8 cellular contexts compared by ENCODE assay signal in the genomic region with DNA sequence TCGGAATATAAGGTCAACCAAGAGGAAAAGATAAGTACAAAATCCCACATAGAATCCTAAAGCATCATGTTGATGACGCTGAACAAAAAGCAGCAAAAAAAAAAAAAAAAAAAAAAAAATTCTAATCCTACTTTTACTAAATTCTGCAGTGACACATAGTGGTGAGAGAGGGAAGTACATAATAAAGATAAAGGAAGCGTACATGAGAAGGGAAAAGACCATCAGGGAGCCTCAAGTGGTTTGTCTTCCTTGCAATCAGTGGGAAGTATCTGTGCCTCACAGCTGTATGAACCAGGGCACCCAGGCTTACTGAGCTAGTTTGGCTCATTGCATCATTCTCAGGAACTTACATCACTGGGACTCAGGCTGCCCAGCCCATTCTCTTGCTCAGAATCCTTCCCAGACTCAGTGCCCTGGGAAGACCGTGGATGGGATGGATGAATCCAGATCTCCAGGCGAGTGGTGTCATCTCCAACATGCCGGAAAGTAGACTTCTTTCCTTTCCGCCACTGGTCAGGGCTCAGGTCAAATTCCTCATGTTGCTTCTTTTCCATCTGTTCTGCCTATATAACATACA. TPM values are rescaled to one million over a fixed set of nuclear protein-coding genes. Genes with fewer than 3 reads are reported as not detected.
DNase-seq lines count a peak whose midpoint lies in the region; ATAC-seq and TF ChIP-seq lines count a peak whose summit lies in the region.

No MANE protein-coding gene starts in this region.

- H3K4me2 ChIP-seq in MM.1S (ENCODE audit: low read depth, low read length) = no peak overlapping the region

- no peaks in the 10 kb centered on the region for H3K9me3 Mint-ChIP-seq in activated CD4-positive, alpha-beta T cell treated with anti-CD3 and anti-CD28 coated beads for 36 hours (ENCODE audit: low read depth)
- H3K9me3 Mint-ChIP-seq in naive B cell = no peaks in the 10 kb centered on the region

- no peaks in the 10 kb centered on the region for H3K27me3 Mint-ChIP-seq in activated CD4-positive, alpha-beta T cell treated with anti-CD3 and anti-CD28 coated beads for 36 hours
- H3K27me3 Mint-ChIP-seq in T-helper 17 cell (no peaks in the 10 kb centered on the region), naive B cell (no peaks in the 10 kb centered on the region)

- no peaks in the 10 kb centered on the region for H4K20me1 ChIP-seq in MM.1S (ENCODE audit: insufficient read depth, low read length)

- no peak for TF ChIP-seq POLR2A in erythroblast (IDR thresholded peaks at IDR 0.05; ENCODE audit: low read length)

- H3K27ac Mint-ChIP-seq in activated CD4-positive, alpha-beta T cell treated with anti-CD3 and anti-CD28 coated beads for 36 hours = peak overlapping the region; percentile 58
- H3K27ac Mint-ChIP-seq in T-helper 17 cell (peak overlapping the region; percentile 41), naive B cell (peak overlapping the region in 2 of 6 donors; percentile 51 to 78)

- no peak overlapping the region for H3K4me3 Mint-ChIP-seq in activated CD4-positive, alpha-beta T cell treated with anti-CD3 and anti-CD28 coated beads for 36 hours
- no peak overlapping the region for H3K4me3 Mint-ChIP-seq in T-helper 17 cell
- no peak overlapping the region for H3K4me3 Mint-ChIP-seq in naive B cell

- no peaks in the 10 kb centered on the region for H3K9me2 ChIP-seq in MM.1S (replicated peaks; ENCODE audit: insufficient read depth, low read length)

- H3K36me3 Mint-ChIP-seq in activated CD4-positive, alpha-beta T cell treated with anti-CD3 and anti-CD28 coated beads for 36 hours (ENCODE audit: low read depth) = peaks cover 58% of the 10 kb centered on the region
- H3K36me3 Mint-ChIP-seq in T-helper 17 cell (ENCODE audit: low read depth) (peaks cover 17% of the 10 kb centered on the region), naive B cell (peaks cover 30 to 33% of the 10 kb centered on the region in 2 donors)

- peaks cover 14% of the 10 kb centered on the region for H3K4me1 ChIP-seq in MM.1S (ENCODE audit: low read length)

- no peak overlapping the region for H2AFZ ChIP-seq in MM.1S (ENCODE audit: low read length)

- H3K27me3 ChIP-seq in MM.1S (replicated peaks; ENCODE audit: insufficient read depth, low read length) = no peaks in the 10 kb centered on the region

- intact Hi-C loops in activated CD4-positive, alpha-beta T cell treated with anti-CD3 and anti-CD28 coated beads for 36 hours (cut with DNase I, micrococcal nuclease) = loop anchor here (1.0 to 2.0 kb wide), 5 partner anchors 10 to 228 kb away; no protein-coding TSS in a partner anchor

- H3K9me3 ChIP-seq in MM.1S (replicated peaks; ENCODE audit: insufficient read depth, low read length) (no peaks in the 10 kb centered on the region), T-helper 17 cell (ENCODE audit: control insufficient read depth, low read length, poor library complexity, severe bottlenecking) (no peaks in the 10 kb centered on the region)

- no peak overlapping the region for H3K27ac ChIP-seq in MM.1S (ENCODE audit: low read length)

- H3K36me3 ChIP-seq in MM.1S (replicated peaks; ENCODE audit: insufficient read depth, low read length) = 0 out of 2 replicates have a peak, but pooled peaks cover 9% of the 10 kb centered on the region

- CTCF ChIA-PET in activated CD4-positive, alpha-beta T cell treated with anti-CD3 and anti-CD28 coated beads for 36 hours (lab: Charles Lee) = interaction anchor here (0.7 to 7.8 kb wide), 16 partner anchors 9 to 229 kb away, joined by 3 to 78 read pairs (median 4); a partner anchor contains a TSS

- no peak overlapping the region for H3K9ac ChIP-seq in MM.1S (ENCODE audit: low read length)

- peaks cover 9% of the 10 kb centered on the region; the same call in 1 of the 2 replicates for H3K79me2 ChIP-seq in MM.1S (ENCODE audit: low read length)

- H3K4me3 ChIP-seq in MM.1S (ENCODE audit: low read length) = no peak overlapping the region

- ATAC-seq in activated CD4-positive, alpha-beta T cell treated with anti-CD3 and anti-CD28 coated beads for 36 hours = peak; percentile 80
- ATAC-seq in T-helper 17 cell = peak; percentile 67
- ATAC-seq in naive B cell (ENCODE audit: low read depth in 2 of 2) = peak in 1 of 2 donors; percentile 39

- no peak for DNase-seq in activated CD4-positive, alpha-beta T cell treated with anti-CD3 and anti-CD28 coated beads for 36 hours
- no peak for DNase-seq in activated CD4-positive, alpha-beta T cell treated with anti-CD3 and anti-CD28 coated beads for 4 hours
- peak; percentile 67 for DNase-seq in MM.1S
- DNase-seq in T-helper 17 cell = no peak
- DNase-seq in erythroblast (lab: John Stamatoyannopoulos, UW) = peak; percentile 81 to 90
- peak; percentile 36 for DNase-seq in naive B cell
- no peak for DNase-seq in activated gamma-delta T cell treated with Interleukin-2 at 50 U/mL for 16 hours
- DNase-seq in KG1 (lab: John Stamatoyannopoulos, UW) = no peak

- POLR2A ChIA-PET in activated CD4-positive, alpha-beta T cell treated with anti-CD3 and anti-CD28 coated beads for 36 hours (lab: Charles Lee) = interaction anchor here (0.7 to 1.1 kb wide), 2 partner anchors 28 to 228 kb away, joined by 3 to 5 read pairs; a partner anchor contains a TSS

- H3F3A ChIP-seq in MM.1S (ENCODE audit: insufficient read depth, low read length) = no peaks in the 10 kb centered on the region

- peak; percentile 65 for TF ChIP-seq CTCF in MM.1S (IDR thresholded peaks at IDR 0.05; ENCODE audit: low read length)

- peaks cover 31% of the 10 kb centered on the region for H3K4me1 Mint-ChIP-seq in activated CD4-positive, alpha-beta T cell treated with anti-CD3 and anti-CD28 coated beads for 36 hours
- H3K4me1 Mint-ChIP-seq in T-helper 17 cell = peaks cover 19% of the 10 kb centered on the region
- H3K4me1 Mint-ChIP-seq in naive B cell = no peaks in the 10 kb centered on the region

RNA-seq across cellular contexts. Expression of a gene that starts 21.2 kb away (rescaled TPM):
- total RNA-seq in activated CD4-positive, alpha-beta T cell treated with anti-CD3 and anti-CD28 coated beads for 36 hours = 10 to 100 TPM; 28.5 to 31.4 TPM
- total RNA-seq in T-helper 17 cell = 10 to 100 TPM; 48.3 to 51.6 TPM
- polyA plus RNA-seq in naive B cell (ENCODE audit: low read depth in 6 of 6) = 1 to 10 TPM in 5 of 6 donors, under 1 TPM in 1; 0.23 to 5.3 (median 2.6) TPM

RNA-seq across cellular contexts. Expression of a gene that starts 21.4 kb away (rescaled TPM):
- 10 to 100 TPM; 15.4 to 18.3 TPM for total RNA-seq in activated CD4-positive, alpha-beta T cell treated with anti-CD3 and anti-CD28 coated beads for 36 hours
- 1 to 10 TPM; 3.4 to 3.9 TPM for total RNA-seq in T-helper 17 cell
- polyA plus RNA-seq in naive B cell (ENCODE audit: low read depth in 6 of 6) = 10 to 100 TPM in 1 of 6 donors, 1 to 10 TPM in 5; 3.0 to 23.5 (median 8.5) TPM

RNA-seq across cellular contexts. Expression of a gene that starts 53.9 kb away (rescaled TPM):
- total RNA-seq in activated CD4-positive, alpha-beta T cell treated with anti-CD3 and anti-CD28 coated beads for 36 hours = 10 to 100 TPM; 59.3 to 77.0 TPM
- 10 to 100 TPM; 24.9 to 35.4 TPM for total RNA-seq in T-helper 17 cell
- polyA plus RNA-seq in naive B cell (ENCODE audit: low read depth in 6 of 6) = 10 to 100 TPM; 12.5 to 19.5 (median 14.3) TPM

RNA-seq across cellular contexts. Expression of a gene that starts 54.9 kb away (rescaled TPM):
- 10 to 100 TPM; 21.4 to 28.0 TPM for total RNA-seq in activated CD4-positive, alpha-beta T cell treated with anti-CD3 and anti-CD28 coated beads for 36 hours
- total RNA-seq in T-helper 17 cell = 100 to 1,000 TPM; 119 to 128 TPM
- 10 to 100 TPM in 1 of 6 donors, 1 to 10 TPM in 5; 2.8 to 14.3 (median 4.4) TPM for polyA plus RNA-seq in naive B cell (ENCODE audit: low read depth in 6 of 6)

Comparison
In these comparisons a context has a peak if more than half of its experiments do, and no peak if none do; other contexts are left out.
1. DNase-seq: peak in MM.1S (single experiment), erythroblast (2 of 2) and naive B cell (single experiment); none in activated CD4-positive, alpha-beta T cell treated with anti-CD3 and anti-CD28 coated beads for 36 hours (single experiment), activated CD4-positive, alpha-beta T cell treated with anti-CD3 and anti-CD28 coated beads for 4 hours (0 of 2), T-helper 17 cell (0 of 3), activated gamma-delta T cell treated with Interleukin-2 at 50 U/mL for 16 hours (single experiment) and KG1 (single experiment).